9 cellular contexts compared by ENCODE assay signal in the genomic region with DNA sequence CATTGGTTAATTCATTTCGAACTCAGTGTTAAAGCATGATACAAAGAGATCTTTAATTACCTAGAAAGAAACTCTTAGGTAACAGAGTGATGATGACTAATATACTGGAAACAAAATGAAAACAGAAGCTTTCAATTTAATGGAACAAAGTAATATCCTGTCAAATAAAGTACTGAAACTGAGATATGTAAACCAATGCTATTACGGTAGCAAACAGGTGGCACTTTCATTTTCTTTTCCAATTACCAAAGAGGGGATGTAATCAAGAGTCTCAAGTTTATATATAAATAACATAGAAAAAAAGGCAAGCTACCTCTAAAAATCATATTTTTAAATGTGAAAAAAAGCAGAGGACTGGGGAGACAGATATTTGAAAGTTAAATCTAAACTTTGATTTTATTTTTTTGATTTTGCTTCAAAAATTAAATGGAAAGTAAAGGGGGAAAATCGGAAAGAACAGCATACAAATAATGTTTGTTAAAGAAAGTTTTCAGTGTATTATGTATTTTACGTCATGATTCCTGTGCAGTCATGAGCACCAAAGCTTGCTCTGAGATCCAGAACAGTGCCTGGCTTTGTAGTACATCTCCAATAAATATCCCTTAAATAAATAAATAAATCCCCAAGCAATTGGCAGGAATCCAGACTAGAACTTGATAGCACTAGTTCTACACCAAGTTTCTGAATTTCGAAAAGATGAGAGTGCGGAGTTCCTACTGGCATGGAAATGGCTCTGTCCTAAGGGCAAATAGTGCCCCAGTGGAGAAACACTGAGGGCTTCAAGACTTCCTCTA. TPM values are rescaled to one million over a fixed set of nuclear protein-coding genes. Genes with fewer than 3 reads are reported as not detected.
A peak's percentile ranks its signal among the peaks of the same experiment; 100 is the strongest.
DNase-seq lines count a peak whose midpoint lies in the region; ATAC-seq and TF ChIP-seq lines count a peak whose summit lies in the region.
"Had no signal": no experiment of that assay in that cellular context is flagged by ENCODE, and none has a peak within 500 bp of the region (broad histone marks: within the 10 kb centered on the region; RNA-seq: fewer than 3 reads in every experiment).

No MANE protein-coding gene starts in this region.

- no peaks in the 10 kb centered on the region for H3K9me3 Mint-ChIP-seq in activated CD4-positive, alpha-beta T cell treated with anti-CD3 and anti-CD28 coated beads, Interleukin-2, amount 10 ng/mL, durations not matched to agents 7 days and 5 days
- H3K9me3 Mint-ChIP-seq in naive B cell (no peaks in the 10 kb centered on the region), chondrocyte (ENCODE audit: low read depth) (no peaks in the 10 kb centered on the region)

- intact Hi-C loops in vagina (cut with DNase I) = no loop called here

- peak overlapping the region; percentile 82 for H3K27ac Mint-ChIP-seq in activated CD4-positive, alpha-beta T cell treated with anti-CD3 and anti-CD28 coated beads, Interleukin-2, amount 10 ng/mL, durations not matched to agents 7 days and 5 days
- peak overlapping the region; percentile 72 to 97 (median 86) for H3K27ac Mint-ChIP-seq in naive B cell
- no peak overlapping the region for H3K27ac Mint-ChIP-seq in chondrocyte (ENCODE audit: unreplicated experiment)

- peaks cover 2% of the 10 kb centered on the region for H3K27me3 Mint-ChIP-seq in activated CD4-positive, alpha-beta T cell treated with anti-CD3 and anti-CD28 coated beads, Interleukin-2, amount 10 ng/mL, durations not matched to agents 7 days and 5 days
- H3K27me3 Mint-ChIP-seq in naive B cell (no peaks in the 10 kb centered on the region), chondrocyte (ENCODE audit: low read depth) (no peaks in the 10 kb centered on the region)

- no peaks in the 10 kb centered on the region for H3K27me3 ChIP-seq in vagina
- H3K27me3 ChIP-seq: neutrophil had no signal

- no peak for DNase-seq in activated CD4-positive, alpha-beta T cell treated with anti-CD3 and anti-CD28 coated beads, Interleukin-2, amount 10 ng/mL, durations not matched to agents 7 days and 5 days
- no peak for DNase-seq in activated CD4-positive, alpha-beta T cell treated with anti-CD3 and anti-CD28 coated beads, Interleukin-2, amount 50 U/mL, for 4 hours
- DNase-seq in RPMI8226 (peak; percentile 39), naive B cell (peak; percentile 54), vagina (ENCODE audit: extremely low spot score in 2 of 2) (no peak), chondrocyte (ENCODE audit: low spot score) (no peak)
- DNase-seq in stimulated activated CD4-positive, alpha-beta T cell treated with anti-CD3 and anti-CD28 coated beads, Interleukin-4, amount 100 ng/mL, for 4 hours = no peak

- ATAC-seq in HG02981 (IDR thresholded peaks at IDR 0.05; ENCODE audit: unreplicated experiment) = peak; percentile 98
- peak; percentile 93 to 94 for ATAC-seq in naive B cell (ENCODE audit: low read depth in 2 of 2)

- peaks cover 4% of the 10 kb centered on the region for H3K36me3 Mint-ChIP-seq in activated CD4-positive, alpha-beta T cell treated with anti-CD3 and anti-CD28 coated beads, Interleukin-2, amount 10 ng/mL, durations not matched to agents 7 days and 5 days (ENCODE audit: low read depth)
- no peaks in the 10 kb centered on the region for H3K36me3 Mint-ChIP-seq in naive B cell
- no peaks in the 10 kb centered on the region for H3K36me3 Mint-ChIP-seq in chondrocyte (ENCODE audit: low read depth)

- CTCF ChIA-PET in activated CD4-positive, alpha-beta T cell treated with anti-CD3 and anti-CD28 coated beads, Interleukin-2, amount 10 ng/mL, durations not matched to agents 7 days and 5 days (lab: Charles Lee) = no interaction called here

- no peaks in the 10 kb centered on the region for H3K36me3 ChIP-seq in vagina
- H3K36me3 ChIP-seq: neutrophil had no signal

- H3K27ac ChIP-seq in vagina = no peak overlapping the region
- H3K27ac ChIP-seq: neutrophil had no signal

- H3K4me3 Mint-ChIP-seq in activated CD4-positive, alpha-beta T cell treated with anti-CD3 and anti-CD28 coated beads, Interleukin-2, amount 10 ng/mL, durations not matched to agents 7 days and 5 days = peak overlapping the region; percentile 30
- H3K4me3 Mint-ChIP-seq in naive B cell = peak overlapping the region; percentile 6 to 86 (median 76)
- H3K4me3 Mint-ChIP-seq in chondrocyte (ENCODE audit: unreplicated experiment) = no peak overlapping the region

- H3K4me1 ChIP-seq in vagina = no peaks in the 10 kb centered on the region

- H3K9me3 ChIP-seq in vagina = no peaks in the 10 kb centered on the region
- H3K9me3 ChIP-seq: neutrophil had no signal

- POLR2A ChIA-PET in activated CD4-positive, alpha-beta T cell treated with anti-CD3 and anti-CD28 coated beads, Interleukin-2, amount 10 ng/mL, durations not matched to agents 7 days and 5 days (lab: Charles Lee) = interaction anchor here (0.7 kb wide), 1 partner anchor 8 kb away, joined by 6 read pairs; no protein-coding TSS in a partner anchor

- H3K4me3 ChIP-seq in vagina = no peak overlapping the region

- no peak for TF ChIP-seq CTCF in vagina (IDR thresholded peaks at IDR 0.05)
- TF ChIP-seq CTCF in chondrocyte (IDR thresholded peaks at IDR 0.05) = no peak

- peaks cover 12% of the 10 kb centered on the region for H3K4me1 Mint-ChIP-seq in activated CD4-positive, alpha-beta T cell treated with anti-CD3 and anti-CD28 coated beads, Interleukin-2, amount 10 ng/mL, durations not matched to agents 7 days and 5 days
- peaks cover 10 to 18% (median 12%) of the 10 kb centered on the region in 3 donors for H3K4me1 Mint-ChIP-seq in naive B cell
- peaks cover 7% of the 10 kb centered on the region for H3K4me1 Mint-ChIP-seq in chondrocyte (ENCODE audit: low read depth)

- no peak for TF ChIP-seq POLR2A in vagina (IDR thresholded peaks at IDR 0.05)

RNA-seq across cellular contexts. Expression of gene RAPGEF2, which starts 25.0 kb away (rescaled TPM):
- 10 to 100 TPM; 15.8 to 20.4 TPM for total RNA-seq in activated CD4-positive, alpha-beta T cell treated with anti-CD3 and anti-CD28 coated beads, Interleukin-2, amount 10 ng/mL, durations not matched to agents 7 days and 5 days
- 1 to 10 TPM in 5 of 6 donors, under 1 TPM in 1; 0.46 to 2.8 (median 1.6) TPM for polyA plus RNA-seq in naive B cell (ENCODE audit: low read depth in 6 of 6)
- 32.4 TPM for total RNA-seq in vagina
- total RNA-seq in chondrocyte = 31.0 to 40.1 TPM (median 37.3 TPM) in 3 replicates

Comparison
In these comparisons a context has a peak if more than half of its experiments do, and no peak if none do; other contexts are left out.
1. DNase-seq: peak in RPMI8226 (single experiment) and naive B cell (single experiment); none in activated CD4-positive, alpha-beta T cell treated with anti-CD3 and anti-CD28 coated beads, Interleukin-2, amount 10 ng/mL, durations not matched to agents 7 days and 5 days (single experiment), activated CD4-positive, alpha-beta T cell treated with anti-CD3 and anti-CD28 coated beads, Interleukin-2, amount 50 U/mL, for 4 hours (0 of 2), vagina (0 of 2), chondrocyte (single experiment) and stimulated activated CD4-positive, alpha-beta T cell treated with anti-CD3 and anti-CD28 coated beads, Interleukin-4, amount 100 ng/mL, for 4 hours (0 of 2).